Comparison of ENCODE assay signal across 1 cellular context in genomic region chr4:67465032-67465762, GRCh38.
TF ChIP-seq lines count a peak whose summit lies in the region.

No MANE protein-coding gene starts in this region.

TF ChIP-seq in H1, 55 proteins besides CTCF, POLR2A, EP300 and RAD21 (continued from another document):
- TF ChIP-seq GTF2F1 (IDR thresholded peaks at IDR 0.05; ENCODE audit: borderline replicate concordance, low read depth, low read length) (no peak), EGR1 (IDR thresholded peaks at IDR 0.05; ENCODE audit: borderline replicate concordance, low read depth, low read length) (no peak), SP2 (IDR thresholded peaks at IDR 0.05; ENCODE audit: low read length) (no peak), CEBPB (IDR thresholded peaks at IDR 0.05; ENCODE audit: low read depth, low read length) (no peak), SIX5 (IDR thresholded peaks at IDR 0.05; ENCODE audit: low read depth, low read length) (no peak), TCF12 (IDR thresholded peaks at IDR 0.05; ENCODE audit: low read depth, low read length) (no peak), NANOG (IDR thresholded peaks at IDR 0.05; ENCODE audit: insufficient read depth, low read depth, low read length, poor library complexity, severe bottlenecking) (no peak), CHD1 (IDR thresholded peaks at IDR 0.05; ENCODE audit: low read depth, low read length) (no peak), POLR2AphosphoS5 (IDR thresholded peaks at IDR 0.05; ENCODE audit: low read depth, low read length) (no peak), HDAC2 (IDR thresholded peaks at IDR 0.05; ENCODE audit: borderline replicate concordance in 1 of 2, low read depth in 2 of 2, low read length in 2 of 2) (no peak), KDM1A (IDR thresholded peaks at IDR 0.05; ENCODE audit: borderline replicate concordance, low read length) (no peak), SAP30 (IDR thresholded peaks at IDR 0.05; ENCODE audit: insufficient read depth, insufficient replicate concordance, low read length) (no peak), RBBP5 (IDR thresholded peaks at IDR 0.05; ENCODE audit: borderline replicate concordance, low read depth, low read length) (no peak)
